Comparison of ENCODE assay signal across 1 cellular context in genomic region chr15:78996876-78997275, GRCh38.
A peak's percentile ranks its signal among the peaks of the same experiment; 100 is the strongest.
TF ChIP-seq lines count a peak whose summit lies in the region.

No MANE protein-coding gene starts in this region.

TF ChIP-seq in HepG2, 621 proteins besides CTCF, POLR2A, EP300 and RAD21 (continued from another document and continues in another):
- no peak; the same call in 1 of the 2 replicates for TF ChIP-seq PRDM10 (CRISPR knock-in tag; IDR thresholded peaks at IDR 0.05; ENCODE audit: low read depth)
- TF ChIP-seq SMARCE1 (IDR thresholded peaks at IDR 0.05; ENCODE audit: borderline replicate concordance), result no peak
- no peak for TF ChIP-seq NONO (IDR thresholded peaks at IDR 0.05)
- TF ChIP-seq NONO (CRISPR knock-in tag; conservative IDR thresholded peaks at IDR 0.05), result 0 out of 2 replicates have a peak, but pooled peaks have one; percentile 43
- TF ChIP-seq KLF16 (CRISPR knock-in tag; IDR thresholded peaks at IDR 0.05), result peak in 1 of 2 experiments; percentile 51; a peak in 1 of 4 replicates
- TF ChIP-seq HNRNPL (IDR thresholded peaks at IDR 0.05; ENCODE audit: low read depth, low read length), result 0 out of 2 replicates have a peak, but pooled peaks have one; percentile 22
- peak; percentile 54; the same call in 1 of the 2 replicates for TF ChIP-seq HOXA3 (CRISPR knock-in tag; IDR thresholded peaks at IDR 0.05)
- peak; percentile 98 for TF ChIP-seq RXRB (CRISPR knock-in tag; IDR thresholded peaks at IDR 0.05; ENCODE audit: borderline replicate concordance)
- no peak for TF ChIP-seq ZNF138 (CRISPR knock-in tag; IDR thresholded peaks at IDR 0.05; ENCODE audit: low read depth)
- 0 out of 2 replicates have a peak, but pooled peaks have one; percentile 25 for TF ChIP-seq ZBTB25 (CRISPR knock-in tag; IDR thresholded peaks at IDR 0.05)
- no peak for TF ChIP-seq ZNF431 (CRISPR knock-in tag; IDR thresholded peaks at IDR 0.05; ENCODE audit: borderline replicate concordance, low read depth)
- TF ChIP-seq SNAPC4 (CRISPR knock-in tag; IDR thresholded peaks at IDR 0.05), result no peak
- TF ChIP-seq NBN (conservative IDR thresholded peaks at IDR 0.05), result no peak
- TF ChIP-seq MEIS1 (CRISPR knock-in tag; IDR thresholded peaks at IDR 0.05; ENCODE audit: borderline replicate concordance), result no peak
- peak; percentile 42; the same call in 1 of the 2 replicates for TF ChIP-seq UBTF (CRISPR knock-in tag; IDR thresholded peaks at IDR 0.05)
- TF ChIP-seq PHF21A (CRISPR knock-in tag; IDR thresholded peaks at IDR 0.05), result peak; percentile 62; the same call in 1 of the 2 replicates
- TF ChIP-seq ZBTB39 (CRISPR knock-in tag; IDR thresholded peaks at IDR 0.05), result no peak
- peak; percentile 44; the same call in 1 of the 2 replicates for TF ChIP-seq HNF1B (CRISPR knock-in tag; IDR thresholded peaks at IDR 0.05)
- TF ChIP-seq ZFP36 (IDR thresholded peaks at IDR 0.05; ENCODE audit: borderline replicate concordance, low read depth, low read length, partially characterized antibody), result no peak
- peak; percentile 87; the same call in 1 of the 2 replicates for TF ChIP-seq FOSL1 (CRISPR knock-in tag; IDR thresholded peaks at IDR 0.05; ENCODE audit: borderline replicate concordance)
- TF ChIP-seq DMAP1 (CRISPR knock-in tag; IDR thresholded peaks at IDR 0.05), result 0 out of 2 replicates have a peak, but pooled peaks have one; percentile 28
- no peak for TF ChIP-seq ZNF124 (CRISPR knock-in tag; IDR thresholded peaks at IDR 0.05)
- TF ChIP-seq GATAD2A (CRISPR knock-in tag; IDR thresholded peaks at IDR 0.05), result peak; percentile 87
- TF ChIP-seq ZNF143 (CRISPR knock-in tag; IDR thresholded peaks at IDR 0.05), result no peak
- no peak for TF ChIP-seq FOXC1 (CRISPR knock-in tag; IDR thresholded peaks at IDR 0.05; ENCODE audit: borderline replicate concordance)
- peak; percentile 57; the same call in 1 of the 2 replicates for TF ChIP-seq ZNF878 (CRISPR knock-in tag; IDR thresholded peaks at IDR 0.05)
- peak; percentile 42; the same call in 1 of the 2 replicates for TF ChIP-seq NFKB2 (CRISPR knock-in tag; IDR thresholded peaks at IDR 0.05; ENCODE audit: borderline replicate concordance)
- no peak for TF ChIP-seq ZNF704 (CRISPR knock-in tag; IDR thresholded peaks at IDR 0.05; ENCODE audit: borderline replicate concordance)
- no peak for TF ChIP-seq DMTF1 (CRISPR knock-in tag; IDR thresholded peaks at IDR 0.05)
- peak; percentile 32; the same call in 1 of the 2 replicates for TF ChIP-seq CCDC6 (CRISPR knock-in tag; IDR thresholded peaks at IDR 0.05)
- no peak for TF ChIP-seq ATF1 (CRISPR knock-in tag; IDR thresholded peaks at IDR 0.05)
- TF ChIP-seq GFI1 (CRISPR knock-in tag; IDR thresholded peaks at IDR 0.05; ENCODE audit: borderline replicate concordance), result peak; percentile 25; the same call in 1 of the 2 replicates
- no peak for TF ChIP-seq GPBP1L1 (CRISPR knock-in tag; IDR thresholded peaks at IDR 0.05)
- TF ChIP-seq MEF2D (CRISPR knock-in tag; IDR thresholded peaks at IDR 0.05), result no peak; the same call in 1 of the 2 replicates
- no peak for TF ChIP-seq ZNF562 (CRISPR knock-in tag; IDR thresholded peaks at IDR 0.05; ENCODE audit: borderline replicate concordance)
- no peak for TF ChIP-seq MXI1 (IDR thresholded peaks at IDR 0.05; ENCODE audit: borderline replicate concordance, low read depth, low read length)
